ENCODE assay signal across 25 cellular contexts in genomic region chr2:175854665-175855064, GRCh38.
DNase-seq lines count a peak whose midpoint lies in the region; ATAC-seq and TF ChIP-seq lines count a peak whose summit lies in the region.
"Had no signal": no experiment of that assay in that cellular context is flagged by ENCODE, and none has a peak within 500 bp of the region (broad histone marks: within the 10 kb centered on the region; RNA-seq: fewer than 3 reads in every experiment).

No MANE protein-coding gene starts in this region.

- intact Hi-C loops in psoas muscle (cut with DNase I) = loop anchor here (2.0 to 10.0 kb wide), 5 partner anchors 76 to 230 kb away; partner anchors contain the start of genes LNPK (in 2 of the 2) and EVX2 (in 1 of the 2)
- intact Hi-C loops in activated T-helper 1 cell treated with anti-CD3 and anti-CD28 coated beads, Interleukin-12 subunit alpha, Interleukin-12 subunit beta, Interleukin-2, Interleukin-4 antibody, amounts not matched to agents 30 ng/mL and 10 ng/mL and 1 ng/mL, durations not matched to agents 14 hours and 24 hours and 36 hours (cut with micrococcal nuclease) = no loop called here

- H3K4me3 ChIP-seq in endodermal cell (ENCODE audit: low read length) (no peak overlapping the region), psoas muscle (peak overlapping the region; percentile 21)
- H3K4me3 ChIP-seq: dorsolateral prefrontal cortex, heart right ventricle, lower lobe of right lung, uterus had no signal

- peak; percentile 29 for DNase-seq in GM03348 (ENCODE audit: low spot score)
- peak; percentile 55 for DNase-seq in NCI-H524 treated with DMSO at 0.1 percent for 48 hours (lab: John Stamatoyannopoulos, UW)
- DNase-seq in endodermal cell = no peak
- DNase-seq in psoas muscle = peak; percentile 19 to 64
- no peak for DNase-seq in activated T-helper 1 cell treated with anti-CD3 and anti-CD28 coated beads, Interleukin-12 subunit alpha, Interleukin-12 subunit beta, Interleukin-2, Interleukin-4 antibody, amounts not matched to agents 30 ng/mL and 10 ng/mL and 1 ng/mL, durations not matched to agents 14 hours and 24 hours and 36 hours (ENCODE audit: low spot score)
- DNase-seq in T-helper 17 cell = no peak
- DNase-seq: activated naive CD8-positive, alpha-beta T cell treated with anti-CD3 and anti-CD28 coated beads, Interleukin-2, amount 10 ng/mL, durations not matched to agents 7 days and 5 days; dorsolateral prefrontal cortex; GF-D8; heart right ventricle; HFFc6; KBM-7; lower lobe of right lung; naive B cell; NCI-H1048; PC-3; small intestine; stimulated activated CD4-positive, alpha-beta T cell treated with anti-CD3 and anti-CD28 coated beads, Interleukin-4, amount 100 ng/mL, for 4 hours; uterus had no signal

- H3K4me3 Mint-ChIP-seq in endodermal cell = no peak overlapping the region
- H3K4me3 Mint-ChIP-seq in activated T-helper 1 cell treated with anti-CD3 and anti-CD28 coated beads, Interleukin-12 subunit alpha, Interleukin-12 subunit beta, Interleukin-2, Interleukin-4 antibody, amounts not matched to agents 30 ng/mL and 10 ng/mL and 1 ng/mL, durations not matched to agents 14 hours and 24 hours and 36 hours = no peak overlapping the region
- no peak overlapping the region for H3K4me3 Mint-ChIP-seq in T-helper 17 cell
- H3K4me3 Mint-ChIP-seq: activated naive CD8-positive, alpha-beta T cell treated with anti-CD3 and anti-CD28 coated beads, Interleukin-2, amount 10 ng/mL, durations not matched to agents 7 days and 5 days; activated T-helper 17 cell treated with anti-CD3 and anti-CD28 coated beads, Interleukin-2, amount 50 U/mL, for 72 hours; B cell; HFFc6; naive B cell; T-helper 2 cell treated with Interferon-gamma antibody and Interleukin-4, amounts not matched to agents 5 μg/mL and 100 μg/mL, for 36 hours had no signal

- 84 to 95% methylated on average over 6 of the region's 6 CpGs for whole genome bisulfite sequencing in endodermal cell (ENCODE audit: insufficient coverage in 1 of 2, insufficient read length in 1 of 2), 2 experiments
- 18 to 25% (median 24%) methylated on average over 6 of the region's 6 CpGs for WGBS in psoas muscle, 3 donors

- H3K27me3 ChIP-seq in endodermal cell (ENCODE audit: control insufficient read depth, insufficient read depth, low read length, poor library complexity, severe bottlenecking) = no peaks in the 10 kb centered on the region
- no peaks in the 10 kb centered on the region for H3K27me3 ChIP-seq in psoas muscle (ENCODE audit: insufficient read depth in 3 of 3, low read length in 2 of 3)
- H3K27me3 ChIP-seq: heart right ventricle, uterus had no signal

- H3K9ac ChIP-seq in endodermal cell (ENCODE audit: extremely low read depth, low read length, poor library complexity, severe bottlenecking) = no peak overlapping the region

- ATAC-seq in psoas muscle (peak; percentile 72 to 86 (median 78)), GM18873 (IDR thresholded peaks at IDR 0.05; ENCODE audit: low FRiP score, unreplicated experiment) (no peak), T-helper 17 cell (no peak)
- ATAC-seq: activated CD4-positive, CD25-positive, alpha-beta regulatory T cell treated with anti-CD3 and anti-CD28 coated beads, Interleukin-2, amount 50 U/mL, for 24 hours; activated T-helper 17 cell treated with anti-CD3 and anti-CD28 coated beads, Interleukin-2, amount 50 U/mL, for 72 hours; esophagus mucosa; heart right ventricle; lower lobe of right lung; PC-3 had no signal

- no peaks in the 10 kb centered on the region for H3K36me3 Mint-ChIP-seq in endodermal cell (ENCODE audit: low read depth)
- no peaks in the 10 kb centered on the region for H3K36me3 Mint-ChIP-seq in activated T-helper 1 cell treated with anti-CD3 and anti-CD28 coated beads, Interleukin-12 subunit alpha, Interleukin-12 subunit beta, Interleukin-2, Interleukin-4 antibody, amounts not matched to agents 30 ng/mL and 10 ng/mL and 1 ng/mL, durations not matched to agents 14 hours and 24 hours and 36 hours (ENCODE audit: low read depth)
- no peaks in the 10 kb centered on the region for H3K36me3 Mint-ChIP-seq in T-helper 17 cell (ENCODE audit: low read depth)
- H3K36me3 Mint-ChIP-seq: activated naive CD8-positive, alpha-beta T cell treated with anti-CD3 and anti-CD28 coated beads, Interleukin-2, amount 10 ng/mL, durations not matched to agents 7 days and 5 days; naive B cell had no signal

- H3K9me3 ChIP-seq in endodermal cell (ENCODE audit: control insufficient read depth, low read length) (no peaks in the 10 kb centered on the region), psoas muscle (no peaks in the 10 kb centered on the region), T-helper 17 cell (ENCODE audit: control insufficient read depth, low read length, poor library complexity, severe bottlenecking) (no peaks in the 10 kb centered on the region)
- H3K9me3 ChIP-seq: heart right ventricle, lower lobe of right lung, uterus had no signal

- H3K27me3 Mint-ChIP-seq in endodermal cell (ENCODE audit: insufficient read depth) (no peaks in the 10 kb centered on the region), T-helper 17 cell (peaks cover 8% of the 10 kb centered on the region)
- peaks cover 2% of the 10 kb centered on the region for H3K27me3 Mint-ChIP-seq in activated T-helper 1 cell treated with anti-CD3 and anti-CD28 coated beads, Interleukin-12 subunit alpha, Interleukin-12 subunit beta, Interleukin-2, Interleukin-4 antibody, amounts not matched to agents 30 ng/mL and 10 ng/mL and 1 ng/mL, durations not matched to agents 14 hours and 24 hours and 36 hours (ENCODE audit: insufficient read depth)
- H3K27me3 Mint-ChIP-seq: B cell had no signal

- peaks cover 21% of the 10 kb centered on the region for H3K4me1 Mint-ChIP-seq in endodermal cell
- no peaks in the 10 kb centered on the region for H3K4me1 Mint-ChIP-seq in activated T-helper 1 cell treated with anti-CD3 and anti-CD28 coated beads, Interleukin-12 subunit alpha, Interleukin-12 subunit beta, Interleukin-2, Interleukin-4 antibody, amounts not matched to agents 30 ng/mL and 10 ng/mL and 1 ng/mL, durations not matched to agents 14 hours and 24 hours and 36 hours (ENCODE audit: low read depth)
- H3K4me1 Mint-ChIP-seq in T-helper 17 cell = no peaks in the 10 kb centered on the region
- H3K4me1 Mint-ChIP-seq: activated naive CD8-positive, alpha-beta T cell treated with anti-CD3 and anti-CD28 coated beads, Interleukin-2, amount 10 ng/mL, durations not matched to agents 7 days and 5 days; activated T-helper 17 cell treated with anti-CD3 and anti-CD28 coated beads, Interleukin-2, amount 50 U/mL, for 72 hours; B cell; naive B cell had no signal

- H3K36me3 ChIP-seq in endodermal cell (ENCODE audit: control insufficient read depth, insufficient read depth, low read length) (no peaks in the 10 kb centered on the region), psoas muscle (ENCODE audit: insufficient read depth in 1 of 2, low read depth in 1 of 2) (no peaks in the 10 kb centered on the region)
- H3K36me3 ChIP-seq: heart right ventricle, lower lobe of right lung, uterus had no signal

- H3K27ac Mint-ChIP-seq in endodermal cell = no peak overlapping the region
- no peak overlapping the region for H3K27ac Mint-ChIP-seq in activated T-helper 1 cell treated with anti-CD3 and anti-CD28 coated beads, Interleukin-12 subunit alpha, Interleukin-12 subunit beta, Interleukin-2, Interleukin-4 antibody, amounts not matched to agents 30 ng/mL and 10 ng/mL and 1 ng/mL, durations not matched to agents 14 hours and 24 hours and 36 hours
- no peak overlapping the region for H3K27ac Mint-ChIP-seq in T-helper 17 cell
- H3K27ac Mint-ChIP-seq: activated naive CD8-positive, alpha-beta T cell treated with anti-CD3 and anti-CD28 coated beads, Interleukin-2, amount 10 ng/mL, durations not matched to agents 7 days and 5 days; activated T-helper 17 cell treated with anti-CD3 and anti-CD28 coated beads, Interleukin-2, amount 50 U/mL, for 72 hours; B cell; HFFc6; naive B cell; T-helper 2 cell treated with Interferon-gamma antibody and Interleukin-4, amounts not matched to agents 5 μg/mL and 100 μg/mL, for 36 hours had no signal

- H3K9me3 Mint-ChIP-seq in endodermal cell = peaks cover 3% of the 10 kb centered on the region
- H3K9me3 Mint-ChIP-seq in activated T-helper 1 cell treated with anti-CD3 and anti-CD28 coated beads, Interleukin-12 subunit alpha, Interleukin-12 subunit beta, Interleukin-2, Interleukin-4 antibody, amounts not matched to agents 30 ng/mL and 10 ng/mL and 1 ng/mL, durations not matched to agents 14 hours and 24 hours and 36 hours = no peaks in the 10 kb centered on the region
- H3K9me3 Mint-ChIP-seq: activated naive CD8-positive, alpha-beta T cell treated with anti-CD3 and anti-CD28 coated beads, Interleukin-2, amount 10 ng/mL, durations not matched to agents 7 days and 5 days; HFFc6; T-helper 2 cell treated with Interferon-gamma antibody and Interleukin-4, amounts not matched to agents 5 μg/mL and 100 μg/mL, for 36 hours had no signal

- H3K27ac ChIP-seq in endodermal cell (ENCODE audit: low read depth, low read length) = peak overlapping the region; percentile 26
- H3K27ac ChIP-seq in psoas muscle = peak overlapping the region; percentile 88
- H3K27ac ChIP-seq: lower lobe of right lung, uterus had no signal

- TF ChIP-seq CTCF in endodermal cell (conservative IDR thresholded peaks at IDR 0.05) = no peak
- no peak for TF ChIP-seq CTCF in psoas muscle (IDR thresholded peaks at IDR 0.05)

- H3K4me1 ChIP-seq in endodermal cell (ENCODE audit: control insufficient read depth, insufficient read depth, low read length) (peaks cover 4% of the 10 kb centered on the region), psoas muscle (peaks cover 29% of the 10 kb centered on the region)
- H3K4me1 ChIP-seq: lower lobe of right lung, uterus had no signal

Comparison
In these comparisons a context has a peak if more than half of its experiments do, and no peak if none do; other contexts are left out.
1. DNase-seq: peak in GM03348 (single experiment), NCI-H524 treated with DMSO at 0.1 percent for 48 hours (single experiment) and psoas muscle (2 of 2); none in endodermal cell (single experiment), activated T-helper 1 cell treated with anti-CD3 and anti-CD28 coated beads, Interleukin-12 subunit alpha, Interleukin-12 subunit beta, Interleukin-2, Interleukin-4 antibody, amounts not matched to agents 30 ng/mL and 10 ng/mL and 1 ng/mL, durations not matched to agents 14 hours and 24 hours and 36 hours (single experiment) and T-helper 17 cell (0 of 3).
2. ATAC-seq: peak in psoas muscle (4 of 4); none in GM18873 (single experiment) and T-helper 17 cell (single experiment).